Comparison of ENCODE assay signal across 34 cellular contexts in genomic region chr5:39919876-39920275, GRCh38.
"Had no signal": no experiment of that assay in that cellular context is flagged by ENCODE, and none has a peak within 500 bp of the region (broad histone marks: within the 10 kb centered on the region; RNA-seq: fewer than 3 reads in every experiment).

No MANE protein-coding gene starts in this region.

- FAIRE-seq: TTC549 had no signal

- H3K9me3 ChIP-seq: adrenal gland, body of pancreas, breast epithelium had no signal

- H3K4me1 ChIP-seq: adrenal gland, body of pancreas, breast epithelium had no signal

- DNase-seq: activated B cell treated with CpG ODN at 0.5 μM for 24 hours; activated CD4-positive, alpha-beta memory T cell treated with anti-CD3 and anti-CD28 coated beads, Interleukin-2, amount 10 ng/mL, durations not matched to agents 7 days and 5 days; activated CD4-positive, alpha-beta T cell treated with anti-CD3 and anti-CD28 coated beads for 36 hours; activated CD4-positive, alpha-beta T cell treated with anti-CD3 and anti-CD28 coated beads for 48 hours; activated CD4-positive, alpha-beta T cell treated with anti-CD3 and anti-CD28 coated beads, Interleukin-2, amount 10 ng/mL, durations not matched to agents 7 days and 5 days; activated CD4-positive, alpha-beta T cell treated with anti-CD3 and anti-CD28 coated beads, Interleukin-2, amount 50 U/mL, for 48 hours; activated CD4-positive, CD25-positive, alpha-beta regulatory T cell treated with anti-CD3 and anti-CD28 coated beads, Interleukin-2, amount 50 U/mL, for 72 hours; activated CD8-positive, alpha-beta memory T cell treated with anti-CD3 and anti-CD28 coated beads for 24 hours; activated CD8-positive, alpha-beta memory T cell treated with anti-CD3 and anti-CD28 coated beads, Interleukin-2, amount 10 ng/mL, durations not matched to agents 7 days and 5 days; activated CD8-positive, alpha-beta memory T cell treated with anti-CD3 and anti-CD28 coated beads, Interleukin-2, amount 50 U/mL, for 48 hours; activated CD8-positive, alpha-beta T cell treated with anti-CD3 and anti-CD28 coated beads, Interleukin-2, amount 10 ng/mL, durations not matched to agents 7 days and 5 days; activated effector memory CD4-positive, alpha-beta T cell treated with anti-CD3 and anti-CD28 coated beads, Interleukin-2, amount 50 U/mL, for 16 hours; activated gamma-delta T cell treated with Interleukin-2 at 50 U/mL for 16 hours; activated naive CD4-positive, alpha-beta T cell; activated naive CD4-positive, alpha-beta T cell treated with anti-CD3 and anti-CD28 coated beads for 36 hours; activated naive CD4-positive, alpha-beta T cell treated with anti-CD3 and anti-CD28 coated beads, Interleukin-2, amount 50 U/mL, for 16 hours; activated naive CD8-positive, alpha-beta T cell treated with anti-CD3 and anti-CD28 coated beads for 36 hours; activated T-cell treated with anti-CD3 and anti-CD28 coated beads, Interleukin-2, amount 50 U/mL, for 24 hours; activated T-cell treated with anti-CD3 and anti-CD28 coated beads, Interleukin-2, amount 50 U/mL, for 72 hours; adrenal gland; amniotic stem cell; aorta; body of pancreas; brain microvascular endothelial cell; central memory CD4-positive, alpha-beta T cell; SW 1271; T-helper 1 cell; T-helper 2 cell; T-helper 9 cell had no signal

- H3K27me3 ChIP-seq: adrenal gland, body of pancreas, brain microvascular endothelial cell, breast epithelium had no signal

- H3K36me3 ChIP-seq: adrenal gland, brain microvascular endothelial cell, breast epithelium had no signal

- H3K4me3 ChIP-seq: adrenal gland, body of pancreas, breast epithelium had no signal

- ATAC-seq: activated CD4-positive, alpha-beta T cell treated with anti-CD3 and anti-CD28 coated beads for 36 hours; activated CD8-positive, alpha-beta memory T cell treated with anti-CD3 and anti-CD28 coated beads, Interleukin-2, amount 10 ng/mL, durations not matched to agents 7 days and 5 days; activated CD8-positive, alpha-beta T cell treated with anti-CD3 and anti-CD28 coated beads, Interleukin-2, amount 10 ng/mL, durations not matched to agents 7 days and 5 days; activated naive CD4-positive, alpha-beta T cell treated with anti-CD3 and anti-CD28 coated beads, Interleukin-2, amount 50 U/mL, for 72 hours; activated T-cell treated with anti-CD3 and anti-CD28 coated beads, Interleukin-2, amount 50 U/mL, for 72 hours; activated T-helper 17 cell treated with anti-CD3 and anti-CD28 coated beads, Interleukin-2, amount 50 U/mL, for 72 hours; body of pancreas had no signal

- H3K27ac ChIP-seq: adrenal gland, body of pancreas, brain microvascular endothelial cell, breast epithelium, VCaP had no signal
